28 cellular contexts compared by ENCODE assay signal in genomic region chr4:102440498-102440897, GRCh38.
"Had no signal": no experiment of that assay in that cellular context is flagged by ENCODE, and none has a peak within 500 bp of the region (broad histone marks: within the 10 kb centered on the region; RNA-seq: fewer than 3 reads in every experiment).

No MANE protein-coding gene starts in this region.

- DNase-seq: activated CD4-positive, alpha-beta T cell treated with anti-CD3 and anti-CD28 coated beads, Interleukin-2, amount 10 ng/mL, durations not matched to agents 24 days and 14 days; activated CD4-positive, alpha-beta T cell treated with anti-CD3 and anti-CD28 coated beads, Interleukin-2, amount 50 U/mL, for 4 hours; activated CD8-positive, alpha-beta T cell treated with anti-CD3 and anti-CD28 coated beads for 36 hours; activated effector memory CD4-positive, alpha-beta T cell treated with anti-CD3 and anti-CD28 coated beads, Interleukin-2, amount 50 U/mL, for 16 hours; activated naive CD4-positive, alpha-beta T cell; activated naive CD4-positive, alpha-beta T cell treated with anti-CD3 and anti-CD28 coated beads, Interleukin-2, amount 50 U/mL, for 16 hours; activated naive CD8-positive, alpha-beta T cell treated with anti-CD3 and anti-CD28 coated beads for 36 hours; activated T-cell treated with anti-CD3 and anti-CD28 coated beads, Interleukin-2, amount 50 U/mL, for 1 hour; activated T-cell treated with anti-CD3 and anti-CD28 coated beads, Interleukin-2, amount 50 U/mL, for 72 hours; aorta; Kasumi-1; KG1; MM.1S; MV-4-11; NCI-H1092; NCI-H1417 treated with DMSO at 0.1 percent for 48 hours; NCI-H187 treated with DMSO at 0.1 percent for 48 hours; NCI-H2081 treated with DMSO at 0.1 percent for 48 hours; NCI-H345; NCI-H524 treated with DMSO at 0.1 percent for 48 hours; NK-92 treated with Interleukin-12 subunit alpha and Interleukin-12 subunit beta, amount 100 ng/mL, for 24 hours; Peyer's patch; RPMI8226; SHP77 treated with DMSO at 0.1 percent for 48 hours had no signal

- H3K4me1 ChIP-seq: Peyer's patch had no signal

- H3K27ac ChIP-seq: cardiac muscle cell, Peyer's patch had no signal

- FAIRE-seq: TTC549 had no signal

- H3K27me3 ChIP-seq: brain microvascular endothelial cell, cardiac muscle cell, Peyer's patch had no signal

- H3K9me3 ChIP-seq: Peyer's patch had no signal

- ATAC-seq: activated CD8-positive, alpha-beta T cell treated with anti-CD3 and anti-CD28 coated beads for 36 hours; activated T-cell treated with anti-CD3 and anti-CD28 coated beads, Interleukin-2, amount 50 U/mL, for 72 hours; activated T-helper 17 cell treated with anti-CD3 and anti-CD28 coated beads, Interleukin-2, amount 50 U/mL, for 72 hours had no signal

- H3K36me3 ChIP-seq: brain microvascular endothelial cell, cardiac muscle cell, Peyer's patch had no signal

- H3K4me3 ChIP-seq: cardiac muscle cell, Peyer's patch had no signal
